ENCODE assay signal across 18 cellular contexts in genomic region chr6:152221806-152222628, GRCh38.
A peak's percentile ranks its signal among the peaks of the same experiment; 100 is the strongest.
DNase-seq lines count a peak whose midpoint lies in the region; ATAC-seq, FAIRE-seq and TF ChIP-seq lines count a peak whose summit lies in the region.
"Had no signal": no experiment of that assay in that cellular context is flagged by ENCODE, and none has a peak within 500 bp of the region (broad histone marks: within the 10 kb centered on the region; RNA-seq: fewer than 3 reads in every experiment).

No MANE protein-coding gene starts in this region.

- no peak for DNase-seq in heart right ventricle
- no peak for DNase-seq in left ventricle myocardium superior
- peak; percentile 6 for DNase-seq in OCI-LY7 (ENCODE audit: low spot score)
- DNase-seq in H1 (ENCODE audit: low read depth in 1 of 2, low spot score in 2 of 2): no peak
- no peak for DNase-seq in substantia nigra (lab: John Stamatoyannopoulos, UW)
- DNase-seq in NCI-H526 treated with DMSO at 0.1 percent for 48 hours (lab: John Stamatoyannopoulos, UW): no peak
- DNase-seq in NCI-H446 (lab: John Stamatoyannopoulos, UW): no peak
- DNase-seq in nucleus accumbens (lab: John Stamatoyannopoulos, UW): no peak
- DNase-seq: activated B cell treated with CpG ODN at 0.5 μM for 24 hours; amniotic stem cell; effector CD8-positive, alpha-beta T cell; head of caudate nucleus; lower lobe of right lung; NCI-H1436 treated with DMSO at 0.1 percent for 48 hours; NCI-H2227 treated with DMSO at 0.1 percent for 48 hours; sigmoid colon; stimulated activated naive CD4-positive, alpha-beta T cell had no signal

- FAIRE-seq in H1 (lab: Jason Lieb, UNC): peak; percentile 28

- H3K9me3 ChIP-seq in heart right ventricle (peaks cover 0 to 21% (median 15%) of the 10 kb centered on the region in 11 donors), OCI-LY7 (ENCODE audit: low read length) (peaks cover 13% of the 10 kb centered on the region; the same call in 1 of the 2 replicates), H1 (ENCODE audit: insufficient read depth in 2 of 2, low read depth in 1 of 2, low read length in 1 of 2) (no peaks in the 10 kb centered on the region)

- no peak overlapping the region for H2BK15ac ChIP-seq in H1 (ENCODE audit: low read length)

- H3K23ac ChIP-seq in H1 (ENCODE audit: insufficient read length): no peak overlapping the region

- H3K23me2 ChIP-seq in H1 (ENCODE audit: low read depth, low read length): no peaks in the 10 kb centered on the region

- POLR2A ChIA-PET in OCI-LY7 (lab: Charles Lee) (no interaction called here), H1 (lab: Charles Lee; ENCODE audit: partially characterized antibody) (no interaction called here)

- intact Hi-C loops in heart right ventricle (cut with DNase I) (loop anchor here in 1 of 10 donors (5.0 kb wide), 1 partner anchor 40 kb away; no protein-coding TSS in a partner anchor), left ventricle myocardium superior (cut with micrococcal nuclease) (no loop called here), OCI-LY7 (cut with micrococcal nuclease; ENCODE audit: unreplicated experiment) (no loop called here)

- H4K20me1 ChIP-seq in OCI-LY7 (ENCODE audit: insufficient read depth, low read length) (no peaks in the 10 kb centered on the region), H1 (replicated peaks in 1 of 2; ENCODE audit: control insufficient read depth in 1 of 2, insufficient read depth in 2 of 2, low read length in 2 of 2) (no peaks in the 10 kb centered on the region)

- H3K9me2 ChIP-seq in OCI-LY7 (ENCODE audit: insufficient read depth, low read length): no peaks in the 10 kb centered on the region

- H3K79me2 ChIP-seq in OCI-LY7 (ENCODE audit: insufficient read depth, low read depth, low read length) (no peaks in the 10 kb centered on the region), H1 (ENCODE audit: control insufficient read depth in 1 of 2, insufficient read depth in 2 of 2, low read length in 2 of 2) (no peaks in the 10 kb centered on the region)

- peaks cover 0 to 31% (median 15%) of the 10 kb centered on the region in 9 donors for H3K4me1 ChIP-seq in heart right ventricle
- H3K4me1 ChIP-seq in OCI-LY7 (ENCODE audit: insufficient read depth, low read length, poor library complexity, severe bottlenecking): no peaks in the 10 kb centered on the region
- peaks cover 0 to 4% (median 0%) of the 10 kb centered on the region in 4 experiments; a peak in 1 of 7 replicates for H3K4me1 ChIP-seq in H1 (replicated peaks in 1 of 4; ENCODE audit: control insufficient read depth in 3 of 4, insufficient read depth in 4 of 4, low read length in 3 of 4)
- H3K4me1 ChIP-seq: lower lobe of right lung, tibial nerve had no signal

- TF ChIP-seq EP300 in H1 (IDR thresholded peaks at IDR 0.05; ENCODE audit: borderline replicate concordance in 1 of 2, low read depth in 2 of 2, low read length in 2 of 2): no peak

- no peak overlapping the region for H2BK12ac ChIP-seq in H1 (ENCODE audit: low read depth, low read length)

- H3K4me2 ChIP-seq in OCI-LY7 (ENCODE audit: low read length): no peak overlapping the region
- H3K4me2 ChIP-seq in H1 (ENCODE audit: insufficient read depth in 1 of 2, low read depth in 2 of 2, low read length in 2 of 2): no peak overlapping the region

- peak overlapping the region; percentile 25; the same call in 1 of the 2 replicates for H2AK5ac ChIP-seq in H1 (ENCODE audit: low read depth, low read length)

- no peak overlapping the region for H2BK120ac ChIP-seq in H1 (replicated peaks; ENCODE audit: low read depth, low read length)

- peak overlapping the region; percentile 95 for H2BK5ac ChIP-seq in H1 (ENCODE audit: low read depth, low read length)

- no peak; a peak in 1 of 3 replicates for TF ChIP-seq POLR2A in H1 (IDR thresholded peaks at IDR 0.05; ENCODE audit: control extremely low read depth in 1 of 2, low read depth in 2 of 2, low read length in 2 of 2)

- H4K8ac ChIP-seq in H1 (ENCODE audit: extremely low read depth, insufficient read depth, low read length): no peak overlapping the region

- no TSS peak for BruUV-seq in OCI-LY7 (replicated peaks; lab: Mats Ljungman, UMichigan)

- H3K27me3 ChIP-seq in heart right ventricle (no peaks in the 10 kb centered on the region), H1 (replicated peaks in 1 of 4; ENCODE audit: control insufficient read depth in 3 of 4, extremely low read depth in 1 of 4, insufficient read depth in 3 of 4, low read length in 3 of 4) (peaks cover 0 to 1% (median 0%) of the 10 kb centered on the region in 4 experiments; a peak in 1 of 7 replicates)
- H3K27me3 ChIP-seq: sigmoid colon, tibial nerve had no signal

- TF ChIP-seq CTCF in heart right ventricle (IDR thresholded peaks at IDR 0.05): no peak
- TF ChIP-seq CTCF in OCI-LY7 (conservative IDR thresholded peaks at IDR 0.05; ENCODE audit: low read length): no peak
- no peak for TF ChIP-seq CTCF in H1 (IDR thresholded peaks at IDR 0.05; ENCODE audit: control extremely low read depth in 1 of 3, insufficient read depth in 1 of 3, low read depth in 1 of 3, low read length in 3 of 3)

- H3K79me1 ChIP-seq in H1 (ENCODE audit: low read depth, low read length): no peaks in the 10 kb centered on the region

- H3K36me3 ChIP-seq in heart right ventricle: peaks cover 0 to 100% (median 81%) of the 10 kb centered on the region in 9 donors
- H3K36me3 ChIP-seq in OCI-LY7 (ENCODE audit: insufficient read depth, low read length): peaks cover 85% of the 10 kb centered on the region
- H3K36me3 ChIP-seq in H1 (ENCODE audit: control insufficient read depth in 2 of 4, insufficient read depth in 4 of 4, low read length in 3 of 4): no peaks in the 10 kb centered on the region; a peak in 1 of 8 replicates

- H4K5ac ChIP-seq in H1 (ENCODE audit: insufficient read length, low read depth, low read length): no peak overlapping the region

- peak overlapping the region in 1 of 4 experiments; percentile 5; a peak in 2 of 7 replicates for H3K9ac ChIP-seq in H1 (replicated peaks in 1 of 4; ENCODE audit: extremely low read depth in 1 of 4, low read depth in 3 of 4, low read length in 3 of 4)

- H3K56ac ChIP-seq in H1 (replicated peaks; ENCODE audit: insufficient read length, low read depth, low read length): no peak overlapping the region

- 87 to 90% methylated on average over 4 of the region's 4 CpGs for WGBS in heart right ventricle, 2 donors
- WGBS in H1 (ENCODE audit: extremely low coverage in 1 of 2, insufficient coverage in 1 of 2, insufficient read length in 1 of 2, insufficient replicate concordance in 2 of 2, low coverage in 1 of 2, low lambda C conversion rate in 2 of 2, missing lambda C conversion rate in 1 of 2), 2 experiments: 95% methylated on average over 4 of the region's 4 CpGs; no CpG with 5 or more reads in 1 of the 2 experiments

- no peak for TF ChIP-seq RAD21 in H1 (IDR thresholded peaks at IDR 0.05 in 1 of 2, conservative IDR thresholded peaks at IDR 0.05 in 1 of 2; ENCODE audit: low read depth in 2 of 2, low read length in 2 of 2)

- 0 out of 2 replicates have a peak overlapping the region, but pooled peaks have one; percentile 43 for H2BK20ac ChIP-seq in H1 (ENCODE audit: low read length)

- no peak overlapping the region for H3K18ac ChIP-seq in H1 (ENCODE audit: extremely low read depth, low read length)

- ATAC-seq in heart right ventricle (no peak), left ventricle myocardium superior (no peak)
- ATAC-seq: lower lobe of right lung had no signal

- CTCF ChIA-PET in OCI-LY7 (lab: Charles Lee; ENCODE audit: unreplicated experiment): no interaction called here
- CTCF ChIA-PET in H1 (lab: Charles Lee; ENCODE audit: partially characterized antibody): interaction anchor here (0.6 to 2.1 kb wide), 3 partner anchors 15 to 46 kb away, joined by 3 to 6 read pairs (median 3); no protein-coding TSS in a partner anchor

- no peak overlapping the region for H3K14ac ChIP-seq in H1 (ENCODE audit: insufficient read length)

- no peak overlapping the region for H2AFZ ChIP-seq in OCI-LY7 (ENCODE audit: low read length)
- peak overlapping the region; percentile 4; the same call in 1 of the 2 replicates for H2AFZ ChIP-seq in H1 (ENCODE audit: low read length)

- H3K27ac ChIP-seq in heart right ventricle (peak overlapping the region in 9 of 10 donors; percentile 12 to 79 (median 64)), OCI-LY7 (ENCODE audit: low read depth, low read length, poor library complexity, severe bottlenecking) (no peak overlapping the region), H1 (ENCODE audit: low read depth, low read length) (peak overlapping the region; percentile 74; the same call in 1 of the 2 replicates), substantia nigra (ENCODE audit: low read depth, low read length, poor library complexity, severe bottlenecking) (peak overlapping the region; percentile 5)
- H3K27ac ChIP-seq: lower lobe of right lung, sigmoid colon, tibial nerve had no signal

- H3K4ac ChIP-seq in H1 (replicated peaks; ENCODE audit: insufficient read length, low read depth, low read length): no peak overlapping the region

- H3K4me3 ChIP-seq in heart right ventricle (no peak overlapping the region), OCI-LY7 (ENCODE audit: low read depth, low read length, poor library complexity, severe bottlenecking) (no peak overlapping the region), H1 (ENCODE audit: extremely low read depth in 1 of 4, insufficient read depth in 2 of 4, low read depth in 3 of 4, low read length in 4 of 4) (no peak overlapping the region)
- H3K4me3 ChIP-seq: lower lobe of right lung, sigmoid colon, tibial nerve had no signal

- H4K91ac ChIP-seq in H1 (replicated peaks; ENCODE audit: insufficient read length, low read length): peak overlapping the region; percentile 81

TF ChIP-seq in H1, 55 proteins besides CTCF, POLR2A, EP300 and RAD21:
- no peak for TF ChIP-seq JUND (IDR thresholded peaks at IDR 0.05; ENCODE audit: low read length)
- TF ChIP-seq JUN (IDR thresholded peaks at IDR 0.05; ENCODE audit: low read depth, low read length): no peak
- TF ChIP-seq MAX (IDR thresholded peaks at IDR 0.05): 0 out of 2 replicates have a peak, but pooled peaks have one; percentile 33
